ENCODE assay signal across 1 cellular context in the genomic region with DNA sequence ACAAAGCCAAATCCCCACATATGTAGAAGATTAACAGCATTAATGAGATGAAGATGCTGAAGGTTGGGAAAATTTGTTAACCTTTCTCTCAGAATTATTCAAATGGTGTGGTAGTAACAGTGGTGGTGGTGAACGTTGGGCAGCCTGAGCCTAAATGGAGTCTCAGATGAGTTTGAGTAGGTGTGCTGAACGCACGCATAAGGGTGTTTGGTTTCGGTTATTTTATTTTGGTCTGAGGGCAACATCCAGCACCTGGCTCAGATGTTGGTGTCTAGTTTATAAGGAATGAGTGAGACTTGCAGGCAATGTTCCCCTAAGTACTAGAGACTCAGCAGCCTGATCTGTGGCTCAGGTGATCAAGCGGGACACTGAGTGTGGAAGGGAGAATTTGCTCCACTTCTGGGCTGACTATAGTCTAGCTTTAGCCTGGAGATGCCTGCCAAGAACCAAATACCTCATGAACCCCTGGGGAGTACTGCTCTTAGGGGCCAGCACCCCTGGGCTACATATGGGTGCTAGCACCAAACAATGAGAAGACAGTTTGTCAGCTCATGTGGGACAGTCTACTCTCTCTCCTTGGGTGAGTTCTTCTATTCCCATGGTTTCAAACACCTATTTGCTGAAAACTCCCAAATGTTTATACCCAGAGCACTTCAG.
TF ChIP-seq lines count a peak whose summit lies in the region.

No MANE protein-coding gene starts in this region.

TF ChIP-seq in GM12878, 131 proteins besides CTCF, POLR2A, EP300 and RAD21 (continued from another document):
- TF ChIP-seq NRF1 (conservative IDR thresholded peaks at IDR 0.05; ENCODE audit: low read depth, low read length) (no peak), ATF2 (IDR thresholded peaks at IDR 0.05; ENCODE audit: low read length) (peak; percentile 79; the same call in 1 of the 2 replicates), PRDM15 (CRISPR knock-in tag; IDR thresholded peaks at IDR 0.05) (no peak), MYB (IDR thresholded peaks at IDR 0.05; ENCODE audit: borderline replicate concordance, low read depth, low read length) (peak; percentile 80; the same call in 1 of the 2 replicates), NR2F1 (conservative IDR thresholded peaks at IDR 0.05) (peak; percentile 20; the same call in 1 of the 2 replicates), POU2F2 (IDR thresholded peaks at IDR 0.05; ENCODE audit: borderline replicate concordance, low read depth, low read length) (peak; percentile 89), BHLHE40 (IDR thresholded peaks at IDR 0.05; ENCODE audit: borderline replicate concordance in 1 of 2, low read depth in 2 of 2, low read length in 1 of 2) (peak; percentile 79 to 88), LARP7 (IDR thresholded peaks at IDR 0.05) (no peak), CBX3 (IDR thresholded peaks at IDR 0.05; ENCODE audit: borderline replicate concordance, low read depth) (no peak), IKZF2 (IDR thresholded peaks at IDR 0.05) (peak; percentile 51 to 52; a peak in 2 of 4 replicates), MTA3 (IDR thresholded peaks at IDR 0.05; ENCODE audit: borderline replicate concordance, low read length) (peak; percentile 36; the same call in 1 of the 2 replicates), ZNF24 (IDR thresholded peaks at IDR 0.05) (no peak), USF1 (IDR thresholded peaks at IDR 0.05; ENCODE audit: borderline replicate concordance, extremely low read length, insufficient read depth, low read depth, low read length) (no peak), E4F1 (IDR thresholded peaks at IDR 0.05; ENCODE audit: borderline replicate concordance, partially characterized antibody) (no peak), NBN (IDR thresholded peaks at IDR 0.05) (no peak; the same call in 1 of the 2 replicates), IKZF1 (conservative IDR thresholded peaks at IDR 0.05) (peak; percentile 75), SIN3A (IDR thresholded peaks at IDR 0.05; ENCODE audit: low read depth, low read length) (no peak), YY1 (IDR thresholded peaks at IDR 0.05; ENCODE audit: low read depth, low read length) (peak; percentile 51; the same call in 1 of the 2 replicates), TCF12 (IDR thresholded peaks at IDR 0.05; ENCODE audit: low read depth, low read length) (peak; percentile 62; the same call in 1 of the 2 replicates), CHD2 (IDR thresholded peaks at IDR 0.05; ENCODE audit: borderline replicate concordance, low read depth, low read length) (peak; percentile 57; the same call in 1 of the 2 replicates)
- TF ChIP-seq, protein P1, sequence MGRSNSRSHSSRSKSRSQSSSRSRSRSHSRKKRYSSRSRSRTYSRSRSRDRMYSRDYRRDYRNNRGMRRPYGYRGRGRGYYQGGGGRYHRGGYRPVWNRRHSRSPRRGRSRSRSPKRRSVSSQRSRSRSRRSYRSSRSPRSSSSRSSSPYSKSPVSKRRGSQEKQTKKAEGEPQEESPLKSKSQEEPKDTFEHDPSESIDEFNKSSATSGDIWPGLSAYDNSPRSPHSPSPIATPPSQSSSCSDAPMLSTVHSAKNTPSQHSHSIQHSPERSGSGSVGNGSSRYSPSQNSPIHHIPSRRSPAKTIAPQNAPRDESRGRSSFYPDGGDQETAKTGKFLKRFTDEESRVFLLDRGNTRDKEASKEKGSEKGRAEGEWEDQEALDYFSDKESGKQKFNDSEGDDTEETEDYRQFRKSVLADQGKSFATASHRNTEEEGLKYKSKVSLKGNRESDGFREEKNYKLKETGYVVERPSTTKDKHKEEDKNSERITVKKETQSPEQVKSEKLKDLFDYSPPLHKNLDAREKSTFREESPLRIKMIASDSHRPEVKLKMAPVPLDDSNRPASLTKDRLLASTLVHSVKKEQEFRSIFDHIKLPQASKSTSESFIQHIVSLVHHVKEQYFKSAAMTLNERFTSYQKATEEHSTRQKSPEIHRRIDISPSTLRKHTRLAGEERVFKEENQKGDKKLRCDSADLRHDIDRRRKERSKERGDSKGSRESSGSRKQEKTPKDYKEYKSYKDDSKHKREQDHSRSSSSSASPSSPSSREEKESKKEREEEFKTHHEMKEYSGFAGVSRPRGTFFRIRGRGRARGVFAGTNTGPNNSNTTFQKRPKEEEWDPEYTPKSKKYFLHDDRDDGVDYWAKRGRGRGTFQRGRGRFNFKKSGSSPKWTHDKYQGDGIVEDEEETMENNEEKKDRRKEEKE (IDR thresholded peaks at IDR 0.05), result no peak
- TF ChIP-seq, protein P2, sequence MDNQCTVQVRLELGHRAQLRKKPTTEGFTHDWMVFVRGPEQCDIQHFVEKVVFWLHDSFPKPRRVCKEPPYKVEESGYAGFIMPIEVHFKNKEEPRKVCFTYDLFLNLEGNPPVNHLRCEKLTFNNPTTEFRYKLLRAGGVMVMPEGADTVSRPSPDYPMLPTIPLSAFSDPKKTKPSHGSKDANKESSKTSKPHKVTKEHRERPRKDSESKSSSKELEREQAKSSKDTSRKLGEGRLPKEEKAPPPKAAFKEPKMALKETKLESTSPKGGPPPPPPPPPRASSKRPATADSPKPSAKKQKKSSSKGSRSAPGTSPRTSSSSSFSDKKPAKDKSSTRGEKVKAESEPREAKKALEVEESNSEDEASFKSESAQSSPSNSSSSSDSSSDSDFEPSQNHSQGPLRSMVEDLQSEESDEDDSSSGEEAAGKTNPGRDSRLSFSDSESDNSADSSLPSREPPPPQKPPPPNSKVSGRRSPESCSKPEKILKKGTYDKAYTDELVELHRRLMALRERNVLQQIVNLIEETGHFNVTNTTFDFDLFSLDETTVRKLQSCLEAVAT (IDR thresholded peaks at IDR 0.05), result peak; percentile 52; the same call in 1 of the 2 replicates
